In genomic region chr2:6358542-6358941, GRCh38 we compare ENCODE assay signal across 18 cellular contexts.
DNase-seq lines count a peak whose midpoint lies in the region; ATAC-seq and TF ChIP-seq lines count a peak whose summit lies in the region.
"Had no signal": no experiment of that assay in that cellular context is flagged by ENCODE, and none has a peak within 500 bp of the region (broad histone marks: within the 10 kb centered on the region; RNA-seq: fewer than 3 reads in every experiment).

No MANE protein-coding gene starts in this region.

- no CpG with 5 or more reads among the region's 5 CpGs for WGBS in neuronal stem cell (ENCODE audit: extremely low coverage in 2 of 2, insufficient read length in 2 of 2, insufficient replicate concordance in 1 of 2), 2 donors
- WGBS in psoas muscle, 3 donors, result 43 to 53% (median 46%) methylated on average over 5 of the region's 5 CpGs

- no peaks in the 10 kb centered on the region for H3K79me1 ChIP-seq in neuronal stem cell (ENCODE audit: low read depth, low read length)

- H3K23ac ChIP-seq in neuronal stem cell (ENCODE audit: low read depth, low read length, poor library complexity), result no peak overlapping the region

- intact Hi-C loops in Right ventricle myocardium superior (cut with DNase I), result no loop called here
- intact Hi-C loops in psoas muscle (cut with DNase I), result no loop called here

- no peak overlapping the region for H3K4me2 ChIP-seq in neuronal stem cell (ENCODE audit: insufficient read depth, low read length, poor library complexity, severe bottlenecking)

- no peak for DNase-seq in SJCRH30
- peak; percentile 9 for DNase-seq in left kidney (ENCODE audit: low read depth, low spot score)
- no peak for DNase-seq in neuronal stem cell (ENCODE audit: low spot score)
- DNase-seq in Right ventricle myocardium superior, result no peak
- DNase-seq in psoas muscle, result no peak
- DNase-seq in superior temporal gyrus (ENCODE audit: extremely low spot score), result no peak
- DNase-seq: BE2C; C1 segment of cervical spinal cord; CD4-positive, CD25-positive, alpha-beta regulatory T cell; CD8-positive, alpha-beta memory T cell; COR-L47; DMS 273 treated with DMSO at 0.1 percent for 48 hours; DND-41; EL; GM23248 had no signal

- H2BK15ac ChIP-seq in neuronal stem cell (ENCODE audit: low read length), result no peak overlapping the region

- TF ChIP-seq CTCF in psoas muscle (IDR thresholded peaks at IDR 0.05), result no peak

- no peak overlapping the region for H4K8ac ChIP-seq in neuronal stem cell (ENCODE audit: low read depth, low read length)

- H3K4me1 ChIP-seq in SJCRH30 (peaks cover 28% of the 10 kb centered on the region), neuronal stem cell (ENCODE audit: control insufficient read depth in 2 of 2, insufficient read depth in 1 of 2, low read depth in 1 of 2, low read length in 2 of 2) (no peaks in the 10 kb centered on the region), psoas muscle (no peaks in the 10 kb centered on the region)
- H3K4me1 ChIP-seq: BE2C, HAP-1 had no signal

- H3K27ac ChIP-seq in SJCRH30 (peak overlapping the region; percentile 64), neuronal stem cell (replicated peaks; ENCODE audit: low read length) (no peak overlapping the region), psoas muscle (no peak overlapping the region)
- H3K27ac ChIP-seq: GM23248 had no signal

- H3K4ac ChIP-seq in neuronal stem cell (ENCODE audit: low read length), result no peak overlapping the region

- no peaks in the 10 kb centered on the region for H3K27me3 ChIP-seq in SJCRH30
- no peaks in the 10 kb centered on the region for H3K27me3 ChIP-seq in neuronal stem cell (ENCODE audit: control insufficient read depth in 3 of 3, insufficient read depth in 3 of 3, low read depth in 1 of 3, low read length in 3 of 3)
- no peaks in the 10 kb centered on the region for H3K27me3 ChIP-seq in psoas muscle (ENCODE audit: insufficient read depth in 3 of 3, low read length in 2 of 3)
- H3K27me3 ChIP-seq: BE2C had no signal

- no peak overlapping the region for H2BK120ac ChIP-seq in neuronal stem cell (ENCODE audit: low read depth, low read length)

- no peak overlapping the region for H2BK12ac ChIP-seq in neuronal stem cell (ENCODE audit: low read length)

- no peak overlapping the region for H3K14ac ChIP-seq in neuronal stem cell (ENCODE audit: low read length)

- no peak overlapping the region for H4K91ac ChIP-seq in neuronal stem cell (ENCODE audit: low read depth, low read length, poor library complexity)

- no peak overlapping the region for H3K18ac ChIP-seq in neuronal stem cell (ENCODE audit: low read length)

- peak overlapping the region; percentile 19 for H2AFZ ChIP-seq in neuronal stem cell (ENCODE audit: low read length)
- H2AFZ ChIP-seq: GM23248 had no signal

- H2BK5ac ChIP-seq in neuronal stem cell (ENCODE audit: low read length), result no peak overlapping the region

- no peak overlapping the region for H2AK5ac ChIP-seq in neuronal stem cell (ENCODE audit: low read depth, low read length)

- no peaks in the 10 kb centered on the region for H3K36me3 ChIP-seq in SJCRH30
- H3K36me3 ChIP-seq in neuronal stem cell (replicated peaks in 1 of 2; ENCODE audit: control insufficient read depth in 2 of 2, insufficient read depth in 2 of 2, low read length in 2 of 2), result no peaks in the 10 kb centered on the region
- no peaks in the 10 kb centered on the region for H3K36me3 ChIP-seq in psoas muscle (ENCODE audit: insufficient read depth in 1 of 2, low read depth in 1 of 2)
- H3K36me3 ChIP-seq: BE2C, HAP-1 had no signal

- H3K4me3 ChIP-seq in SJCRH30, result no peak overlapping the region
- no peak overlapping the region for H3K4me3 ChIP-seq in neuronal stem cell (ENCODE audit: low read length in 2 of 2)
- H3K4me3 ChIP-seq in psoas muscle, result no peak overlapping the region
- H3K4me3 ChIP-seq: GM12878, GM23248, HAP-1 had no signal

- no peak for ATAC-seq in Right ventricle myocardium superior (ENCODE audit: poor library complexity)
- no peak for ATAC-seq in psoas muscle
- ATAC-seq: GM12878, HepG2 had no signal

- no peak overlapping the region for H3K9ac ChIP-seq in neuronal stem cell (ENCODE audit: low read depth, low read length, poor library complexity)
- H3K9ac ChIP-seq: GM23248 had no signal

- H3K9me3 ChIP-seq in SJCRH30 (replicated peaks) (no peaks in the 10 kb centered on the region), neuronal stem cell (replicated peaks in 1 of 2; ENCODE audit: control insufficient read depth in 2 of 2, insufficient read depth in 1 of 2, low read depth in 1 of 2, low read length in 2 of 2) (peaks cover 0 to 3% of the 10 kb centered on the region in 2 donors), psoas muscle (no peaks in the 10 kb centered on the region)
- H3K9me3 ChIP-seq: BE2C, HAP-1 had no signal
